ENCODE assay signal across 26 cellular contexts in genomic region chr12:81835783-81836182, GRCh38.
DNase-seq lines count a peak whose midpoint lies in the region; ATAC-seq and TF ChIP-seq lines count a peak whose summit lies in the region.
"Had no signal": no experiment of that assay in that cellular context is flagged by ENCODE, and none has a peak within 500 bp of the region (broad histone marks: within the 10 kb centered on the region; RNA-seq: fewer than 3 reads in every experiment).

No MANE protein-coding gene starts in this region.

- H3K36me3 Mint-ChIP-seq in T-helper 2 cell treated with Interferon-gamma antibody and Interleukin-4, amounts not matched to agents 5 μg/mL and 100 μg/mL, for 36 hours (ENCODE audit: low read depth), result no peaks in the 10 kb centered on the region
- H3K36me3 Mint-ChIP-seq: natural killer cell had no signal

- no peak overlapping the region for H3K4me2 ChIP-seq in mammary epithelial cell (ENCODE audit: insufficient read depth, low read depth, low read length)
- H3K4me2 ChIP-seq: SK-N-SH had no signal

- H3K4me3 ChIP-seq in mammary epithelial cell (replicated peaks in 1 of 3; ENCODE audit: insufficient read depth in 1 of 3, low read depth in 2 of 3, low read length in 3 of 3), result no peak overlapping the region
- H3K4me3 ChIP-seq: esophagus squamous epithelium, heart right ventricle, thoracic aorta had no signal

- in situ Hi-C loops in mammary epithelial cell (cut with MboI; ENCODE audit: low sequenced_read_pairs in 2 of 2), result no loop called here

- no peaks in the 10 kb centered on the region for H3K4me1 ChIP-seq in mammary epithelial cell (ENCODE audit: insufficient read depth, low read length)
- H3K4me1 ChIP-seq: esophagus squamous epithelium, heart right ventricle had no signal

- no peaks in the 10 kb centered on the region for H3K27me3 ChIP-seq in mammary epithelial cell (ENCODE audit: insufficient read depth, low read length)
- H3K27me3 ChIP-seq: esophagus squamous epithelium, heart right ventricle had no signal

- TF ChIP-seq CTCF in mammary epithelial cell (conservative IDR thresholded peaks at IDR 0.05 in 1 of 2, IDR thresholded peaks at IDR 0.05 in 1 of 2; ENCODE audit: extremely low read depth in 1 of 2, insufficient read depth in 1 of 2, low read depth in 1 of 2, low read length in 2 of 2), result no peak

- no peaks in the 10 kb centered on the region for H3K9me3 ChIP-seq in mammary epithelial cell (replicated peaks; ENCODE audit: insufficient read depth, low read length)
- H3K9me3 ChIP-seq: esophagus squamous epithelium, heart right ventricle, SK-N-SH, thoracic aorta had no signal

- H3K79me2 ChIP-seq in mammary epithelial cell (ENCODE audit: insufficient read depth, low read length), result no peaks in the 10 kb centered on the region

- no peaks in the 10 kb centered on the region for H4K20me1 ChIP-seq in mammary epithelial cell (ENCODE audit: insufficient read depth, low read length)

- DNase-seq in T-helper 2 cell treated with Interferon-gamma antibody and Interleukin-4, amounts not matched to agents 5 μg/mL and 100 μg/mL, for 36 hours (ENCODE audit: low spot score), result peak; percentile 13
- DNase-seq in T-helper 2 cell (no peak), mammary epithelial cell (no peak)
- peak; percentile 3 for DNase-seq in stimulated activated CD4-positive, alpha-beta T cell treated with anti-CD3 and anti-CD28 coated beads, Interleukin-12 subunit alpha, Interleukin-12 subunit beta, amount 100 ng/mL, for 4 hours
- DNase-seq in stimulated activated CD4-positive, alpha-beta T cell treated with anti-CD3 and anti-CD28 coated beads, Interleukin-4, amount 100 ng/mL, for 1 hour, result no peak
- DNase-seq in stimulated activated CD4-positive, alpha-beta T cell treated with anti-CD3 and anti-CD28 coated beads, Interleukin-4, amount 100 ng/mL, for 24 hours, result peak; percentile 39
- DNase-seq in stimulated activated naive CD8-positive, alpha-beta T cell treated with anti-CD3 and anti-CD28 coated beads, Interleukin-15, amount 100 ng/mL, for 72 hours, result peak; percentile 33 to 66
- DNase-seq: activated CD4-positive, alpha-beta T cell treated with anti-CD3 and anti-CD28 coated beads for 1 hour; Calu3; DND-41; esophagus squamous epithelium; foreskin melanocyte; HCEC 1CT; heart right ventricle; natural killer cell; NCI-H1048; NCI-H1694 treated with DMSO at 0.1 percent for 48 hours; NCI-H524; PC-3; SK-N-SH; T-helper 17 cell had no signal

- no peaks in the 10 kb centered on the region for H3K4me1 Mint-ChIP-seq in T-helper 2 cell treated with Interferon-gamma antibody and Interleukin-4, amounts not matched to agents 5 μg/mL and 100 μg/mL, for 36 hours (ENCODE audit: low read depth)
- H3K4me1 Mint-ChIP-seq in stimulated activated naive CD8-positive, alpha-beta T cell treated with anti-CD3 and anti-CD28 coated beads, Interleukin-15, amount 100 ng/mL, for 72 hours, result peaks cover 9% of the 10 kb centered on the region
- H3K4me1 Mint-ChIP-seq: central memory CD8-positive, alpha-beta T cell; natural killer cell; T-helper 17 cell had no signal

- H3K9ac ChIP-seq in mammary epithelial cell (ENCODE audit: insufficient read depth, low read length), result no peak overlapping the region
- H3K9ac ChIP-seq: SK-N-SH had no signal

- no peak overlapping the region for H3K4me3 Mint-ChIP-seq in T-helper 2 cell treated with Interferon-gamma antibody and Interleukin-4, amounts not matched to agents 5 μg/mL and 100 μg/mL, for 36 hours
- no peak overlapping the region for H3K4me3 Mint-ChIP-seq in stimulated activated naive CD8-positive, alpha-beta T cell treated with anti-CD3 and anti-CD28 coated beads, Interleukin-15, amount 100 ng/mL, for 72 hours
- H3K4me3 Mint-ChIP-seq: central memory CD8-positive, alpha-beta T cell; dendritic cell treated with granulocyte-macrophage colony-stimulating factor and Interleukin-4, amounts not matched to agents 40 ng/mL and 50 ng/mL, for 4 days; natural killer cell; T-helper 17 cell had no signal

- intact Hi-C loops in mammary epithelial cell (cut with micrococcal nuclease), result no loop called here

- H3K27ac ChIP-seq in mammary epithelial cell (ENCODE audit: insufficient read depth, low read depth, low read length), result no peak overlapping the region
- H3K27ac ChIP-seq: 22Rv1, esophagus squamous epithelium, heart right ventricle, thoracic aorta had no signal

- no peak overlapping the region for H3K27ac Mint-ChIP-seq in T-helper 2 cell treated with Interferon-gamma antibody and Interleukin-4, amounts not matched to agents 5 μg/mL and 100 μg/mL, for 36 hours
- H3K27ac Mint-ChIP-seq in stimulated activated naive CD8-positive, alpha-beta T cell treated with anti-CD3 and anti-CD28 coated beads, Interleukin-15, amount 100 ng/mL, for 72 hours, result no peak overlapping the region
- H3K27ac Mint-ChIP-seq: dendritic cell treated with granulocyte-macrophage colony-stimulating factor and Interleukin-4, amounts not matched to agents 40 ng/mL and 50 ng/mL, for 4 days; natural killer cell; T-helper 17 cell had no signal

- H3K36me3 ChIP-seq in mammary epithelial cell (ENCODE audit: insufficient read depth, low read length), result no peaks in the 10 kb centered on the region
- H3K36me3 ChIP-seq: esophagus squamous epithelium, heart right ventricle, thoracic aorta had no signal

- ATAC-seq in stimulated activated naive CD8-positive, alpha-beta T cell treated with anti-CD3 and anti-CD28 coated beads, Interleukin-15, amount 100 ng/mL, for 72 hours, result peak; percentile 95
- no peak for ATAC-seq in HG03432 (IDR thresholded peaks at IDR 0.05; ENCODE audit: unreplicated experiment)
- ATAC-seq: heart right ventricle, natural killer cell, PC-3, T-helper 17 cell had no signal

- BruUV-seq in mammary epithelial cell (replicated peaks; lab: Mats Ljungman, UMichigan), result no TSS peak

- no peaks in the 10 kb centered on the region for H3K27me3 Mint-ChIP-seq in T-helper 2 cell treated with Interferon-gamma antibody and Interleukin-4, amounts not matched to agents 5 μg/mL and 100 μg/mL, for 36 hours (ENCODE audit: low read depth)
- no peaks in the 10 kb centered on the region for H3K27me3 Mint-ChIP-seq in stimulated activated naive CD8-positive, alpha-beta T cell treated with anti-CD3 and anti-CD28 coated beads, Interleukin-15, amount 100 ng/mL, for 72 hours
- H3K27me3 Mint-ChIP-seq: central memory CD8-positive, alpha-beta T cell; T-helper 17 cell had no signal

- dilution Hi-C loops in mammary epithelial cell (cut with HindIII; ENCODE audit: low sequenced_read_pairs), result no loop called here

- no peaks in the 10 kb centered on the region for H3K9me3 Mint-ChIP-seq in T-helper 2 cell treated with Interferon-gamma antibody and Interleukin-4, amounts not matched to agents 5 μg/mL and 100 μg/mL, for 36 hours
- H3K9me3 Mint-ChIP-seq in stimulated activated naive CD8-positive, alpha-beta T cell treated with anti-CD3 and anti-CD28 coated beads, Interleukin-15, amount 100 ng/mL, for 72 hours, result no peaks in the 10 kb centered on the region
- H3K9me3 Mint-ChIP-seq: dendritic cell treated with granulocyte-macrophage colony-stimulating factor and Interleukin-4, amounts not matched to agents 40 ng/mL and 50 ng/mL, for 4 days; natural killer cell had no signal

- H2AFZ ChIP-seq in mammary epithelial cell (ENCODE audit: low read depth, low read length), result no peak overlapping the region

- WGBS in mammary epithelial cell (ENCODE audit: low coverage, missing lambda C conversion rate), result 40% methylated on average over 3 of the region's 3 CpGs

- CTCF ChIA-PET in mammary epithelial cell (lab: Charles Lee; ENCODE audit: low non-redundant PET), result no interaction called here

Comparison
In these comparisons a context has a peak if more than half of its experiments do, and no peak if none do; other contexts are left out.
1. DNase-seq: peak in T-helper 2 cell treated with Interferon-gamma antibody and Interleukin-4, amounts not matched to agents 5 μg/mL and 100 μg/mL, for 36 hours (single experiment), stimulated activated CD4-positive, alpha-beta T cell treated with anti-CD3 and anti-CD28 coated beads, Interleukin-12 subunit alpha, Interleukin-12 subunit beta, amount 100 ng/mL, for 4 hours (single experiment), stimulated activated CD4-positive, alpha-beta T cell treated with anti-CD3 and anti-CD28 coated beads, Interleukin-4, amount 100 ng/mL, for 24 hours (single experiment) and stimulated activated naive CD8-positive, alpha-beta T cell treated with anti-CD3 and anti-CD28 coated beads, Interleukin-15, amount 100 ng/mL, for 72 hours (2 of 2); none in T-helper 2 cell (0 of 5), stimulated activated CD4-positive, alpha-beta T cell treated with anti-CD3 and anti-CD28 coated beads, Interleukin-4, amount 100 ng/mL, for 1 hour (single experiment) and mammary epithelial cell (single experiment).